1 cellular context compared by ENCODE assay signal in the genomic region with DNA sequence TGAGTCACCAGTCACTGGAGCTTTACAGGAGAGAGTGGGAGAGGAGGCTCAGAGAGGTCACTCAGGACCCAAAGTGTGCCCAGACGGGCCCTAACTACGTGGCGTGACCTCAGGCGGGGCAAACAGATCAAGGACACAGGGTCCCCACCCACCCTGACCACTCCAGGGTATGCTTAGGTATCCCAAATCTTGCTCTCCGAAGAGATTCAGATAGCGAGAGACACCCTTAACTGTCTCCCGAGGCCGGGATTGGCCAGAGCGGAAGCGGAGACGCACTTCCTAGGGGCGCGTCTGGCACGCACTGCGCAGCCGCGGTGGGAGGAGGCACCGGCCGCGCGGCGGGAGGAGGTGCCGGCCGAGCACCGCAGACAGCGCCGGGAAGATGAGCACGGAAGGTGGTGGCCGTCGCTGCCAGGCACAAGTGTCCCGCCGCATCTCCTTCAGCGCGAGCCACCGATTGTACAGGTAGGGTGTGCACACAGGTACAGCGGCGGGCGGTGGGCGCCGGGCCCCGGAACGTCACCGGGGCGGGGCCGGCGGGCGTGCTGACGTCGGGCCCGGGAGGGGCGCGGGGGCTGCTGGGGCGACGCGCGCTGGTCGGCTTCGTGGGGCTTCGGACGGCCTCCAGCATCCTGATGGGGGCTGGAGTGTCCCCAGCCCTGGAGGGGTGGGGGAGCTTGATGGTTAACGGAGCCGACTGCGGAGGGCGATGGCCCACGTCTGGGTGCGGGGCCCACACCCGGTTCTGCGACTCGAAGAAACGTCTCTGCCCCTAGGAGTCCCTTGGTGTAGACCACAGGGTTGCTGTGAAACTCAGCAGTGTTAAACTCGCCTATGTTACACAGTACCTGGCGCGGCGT.
TF ChIP-seq lines count a peak whose summit lies in the region.

A gene (plus strand): TSS at position 367 of the 860 bp plus-strand sequence. CDS start 16 bp downstream, at position 383.

TF ChIP-seq in K562, 482 proteins besides CTCF, POLR2A, EP300 and RAD21 (continued from another document and continues in another):
- TF ChIP-seq, protein P1, sequence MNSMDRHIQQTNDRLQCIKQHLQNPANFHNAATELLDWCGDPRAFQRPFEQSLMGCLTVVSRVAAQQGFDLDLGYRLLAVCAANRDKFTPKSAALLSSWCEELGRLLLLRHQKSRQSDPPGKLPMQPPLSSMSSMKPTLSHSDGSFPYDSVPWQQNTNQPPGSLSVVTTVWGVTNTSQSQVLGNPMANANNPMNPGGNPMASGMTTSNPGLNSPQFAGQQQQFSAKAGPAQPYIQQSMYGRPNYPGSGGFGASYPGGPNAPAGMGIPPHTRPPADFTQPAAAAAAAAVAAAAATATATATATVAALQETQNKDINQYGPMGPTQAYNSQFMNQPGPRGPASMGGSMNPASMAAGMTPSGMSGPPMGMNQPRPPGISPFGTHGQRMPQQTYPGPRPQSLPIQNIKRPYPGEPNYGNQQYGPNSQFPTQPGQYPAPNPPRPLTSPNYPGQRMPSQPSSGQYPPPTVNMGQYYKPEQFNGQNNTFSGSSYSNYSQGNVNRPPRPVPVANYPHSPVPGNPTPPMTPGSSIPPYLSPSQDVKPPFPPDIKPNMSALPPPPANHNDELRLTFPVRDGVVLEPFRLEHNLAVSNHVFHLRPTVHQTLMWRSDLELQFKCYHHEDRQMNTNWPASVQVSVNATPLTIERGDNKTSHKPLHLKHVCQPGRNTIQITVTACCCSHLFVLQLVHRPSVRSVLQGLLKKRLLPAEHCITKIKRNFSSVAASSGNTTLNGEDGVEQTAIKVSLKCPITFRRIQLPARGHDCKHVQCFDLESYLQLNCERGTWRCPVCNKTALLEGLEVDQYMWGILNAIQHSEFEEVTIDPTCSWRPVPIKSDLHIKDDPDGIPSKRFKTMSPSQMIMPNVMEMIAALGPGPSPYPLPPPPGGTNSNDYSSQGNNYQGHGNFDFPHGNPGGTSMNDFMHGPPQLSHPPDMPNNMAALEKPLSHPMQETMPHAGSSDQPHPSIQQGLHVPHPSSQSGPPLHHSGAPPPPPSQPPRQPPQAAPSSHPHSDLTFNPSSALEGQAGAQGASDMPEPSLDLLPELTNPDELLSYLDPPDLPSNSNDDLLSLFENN (IDR thresholded peaks at IDR 0.05; ENCODE audit: low read depth in 2 of 2, low read length in 2 of 2): 0 out of 4 replicates have a peak, but pooled peaks of 1 of the 2 experiments have one; percentile 21
- TF ChIP-seq EZH2 (IDR thresholded peaks at IDR 0.05; ENCODE audit: borderline replicate concordance, low read depth, low read length) (no peak), RHOXF2B (CRISPR knock-in tag; conservative IDR thresholded peaks at IDR 0.05) (no peak), TEAD4 (IDR thresholded peaks at IDR 0.05; ENCODE audit: low read length) (no peak), TEAD4 (CRISPR knock-in tag; IDR thresholded peaks at IDR 0.05; ENCODE audit: borderline replicate concordance) (no peak), MED1 (CRISPR knock-in tag; IDR thresholded peaks at IDR 0.05; ENCODE audit: borderline replicate concordance) (no peak), HDAC8 (tag; IDR thresholded peaks at IDR 0.05) (no peak), MYBL2 (IDR thresholded peaks at IDR 0.05; ENCODE audit: low read depth) (no peak), MYBL2 (CRISPR knock-in tag; IDR thresholded peaks at IDR 0.05; ENCODE audit: borderline replicate concordance) (no peak), EGR1 (conservative IDR thresholded peaks at IDR 0.05) (peak; percentile 4; the same call in 1 of the 2 replicates), BACH1 (tag; IDR thresholded peaks at IDR 0.05) (no peak), ATF7 (IDR thresholded peaks at IDR 0.05) (peak; percentile 88), HDAC2 (IDR thresholded peaks at IDR 0.05) (peak; percentile 41), RBBP5 (IDR thresholded peaks at IDR 0.05; ENCODE audit: borderline replicate concordance, insufficient read depth, low read length, poor library complexity, severe bottlenecking) (peak; percentile 94), ZNF644 (tag; IDR thresholded peaks at IDR 0.05; ENCODE audit: low read depth) (no peak), ETV5 (CRISPR knock-in tag; IDR thresholded peaks at IDR 0.05; ENCODE audit: low read depth) (no peak), L3MBTL2 (IDR thresholded peaks at IDR 0.05) (peak; percentile 77), ESRRA (IDR thresholded peaks at IDR 0.05; ENCODE audit: borderline replicate concordance, low read depth) (peak; percentile 28), ZNF165 (CRISPR knock-in tag; IDR thresholded peaks at IDR 0.05; ENCODE audit: borderline replicate concordance) (peak; percentile 67), POLR2B (IDR thresholded peaks at IDR 0.05; ENCODE audit: low read depth, partially characterized antibody) (peak; percentile 91), MEF2D (tag; conservative IDR thresholded peaks at IDR 0.05; ENCODE audit: low read depth) (no peak), ZC3H11A (IDR thresholded peaks at IDR 0.05; ENCODE audit: low read depth, low read length) (no peak), MEF2A (IDR thresholded peaks at IDR 0.05; ENCODE audit: control insufficient read depth, low read depth, low read length) (no peak), MEIS2 (IDR thresholded peaks at IDR 0.05; ENCODE audit: partially characterized antibody) (peak; percentile 64), OTX1 (CRISPR knock-in tag; IDR thresholded peaks at IDR 0.05) (no peak), GABPB1 (CRISPR knock-in tag; IDR thresholded peaks at IDR 0.05) (peak; percentile 57; the same call in 1 of the 2 replicates), SIN3B (IDR thresholded peaks at IDR 0.05; ENCODE audit: low read depth) (peak; percentile 72; the same call in 1 of the 2 replicates), RBFOX2 (IDR thresholded peaks at IDR 0.05; ENCODE audit: low read depth, low read length) (peak; percentile 91), TBL1XR1 (IDR thresholded peaks at IDR 0.05; ENCODE audit: low read length in 2 of 2) (0 out of 4 replicates have a peak, but pooled peaks of 1 of the 2 experiments have one; percentile 8), BCL6 (CRISPR knock-in tag; IDR thresholded peaks at IDR 0.05) (no peak), THRAP3 (IDR thresholded peaks at IDR 0.05; ENCODE audit: borderline replicate concordance) (no peak), DIDO1 (tag; IDR thresholded peaks at IDR 0.05; ENCODE audit: low read depth) (no peak), ZBTB7A (IDR thresholded peaks at IDR 0.05; ENCODE audit: borderline replicate concordance, control insufficient read depth, low read depth, low read length) (peak; percentile 83; the same call in 1 of the 2 replicates), DMBX1 (CRISPR knock-in tag; IDR thresholded peaks at IDR 0.05; ENCODE audit: borderline replicate concordance) (0 out of 2 replicates have a peak, but pooled peaks have one; percentile 29), YBX1 (IDR thresholded peaks at IDR 0.05) (no peak), FOXA1 (IDR thresholded peaks at IDR 0.05; ENCODE audit: borderline replicate concordance) (no peak), EWSR1 (IDR thresholded peaks at IDR 0.05; ENCODE audit: borderline replicate concordance, low read depth, partially characterized antibody) (no peak), ZNF696 (CRISPR knock-in tag; conservative IDR thresholded peaks at IDR 0.05) (no peak)
- TF ChIP-seq, protein P2, sequence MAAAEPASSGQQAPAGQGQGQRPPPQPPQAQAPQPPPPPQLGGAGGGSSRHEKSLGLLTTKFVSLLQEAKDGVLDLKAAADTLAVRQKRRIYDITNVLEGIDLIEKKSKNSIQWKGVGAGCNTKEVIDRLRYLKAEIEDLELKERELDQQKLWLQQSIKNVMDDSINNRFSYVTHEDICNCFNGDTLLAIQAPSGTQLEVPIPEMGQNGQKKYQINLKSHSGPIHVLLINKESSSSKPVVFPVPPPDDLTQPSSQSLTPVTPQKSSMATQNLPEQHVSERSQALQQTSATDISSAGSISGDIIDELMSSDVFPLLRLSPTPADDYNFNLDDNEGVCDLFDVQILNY (CRISPR knock-in tag; IDR thresholded peaks at IDR 0.05): no peak
- TF ChIP-seq, protein P3, sequence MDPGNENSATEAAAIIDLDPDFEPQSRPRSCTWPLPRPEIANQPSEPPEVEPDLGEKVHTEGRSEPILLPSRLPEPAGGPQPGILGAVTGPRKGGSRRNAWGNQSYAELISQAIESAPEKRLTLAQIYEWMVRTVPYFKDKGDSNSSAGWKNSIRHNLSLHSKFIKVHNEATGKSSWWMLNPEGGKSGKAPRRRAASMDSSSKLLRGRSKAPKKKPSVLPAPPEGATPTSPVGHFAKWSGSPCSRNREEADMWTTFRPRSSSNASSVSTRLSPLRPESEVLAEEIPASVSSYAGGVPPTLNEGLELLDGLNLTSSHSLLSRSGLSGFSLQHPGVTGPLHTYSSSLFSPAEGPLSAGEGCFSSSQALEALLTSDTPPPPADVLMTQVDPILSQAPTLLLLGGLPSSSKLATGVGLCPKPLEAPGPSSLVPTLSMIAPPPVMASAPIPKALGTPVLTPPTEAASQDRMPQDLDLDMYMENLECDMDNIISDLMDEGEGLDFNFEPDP (CRISPR knock-in tag; IDR thresholded peaks at IDR 0.05): 0 out of 2 replicates have a peak, but pooled peaks have one; percentile 31
- TF ChIP-seq, protein P4, sequence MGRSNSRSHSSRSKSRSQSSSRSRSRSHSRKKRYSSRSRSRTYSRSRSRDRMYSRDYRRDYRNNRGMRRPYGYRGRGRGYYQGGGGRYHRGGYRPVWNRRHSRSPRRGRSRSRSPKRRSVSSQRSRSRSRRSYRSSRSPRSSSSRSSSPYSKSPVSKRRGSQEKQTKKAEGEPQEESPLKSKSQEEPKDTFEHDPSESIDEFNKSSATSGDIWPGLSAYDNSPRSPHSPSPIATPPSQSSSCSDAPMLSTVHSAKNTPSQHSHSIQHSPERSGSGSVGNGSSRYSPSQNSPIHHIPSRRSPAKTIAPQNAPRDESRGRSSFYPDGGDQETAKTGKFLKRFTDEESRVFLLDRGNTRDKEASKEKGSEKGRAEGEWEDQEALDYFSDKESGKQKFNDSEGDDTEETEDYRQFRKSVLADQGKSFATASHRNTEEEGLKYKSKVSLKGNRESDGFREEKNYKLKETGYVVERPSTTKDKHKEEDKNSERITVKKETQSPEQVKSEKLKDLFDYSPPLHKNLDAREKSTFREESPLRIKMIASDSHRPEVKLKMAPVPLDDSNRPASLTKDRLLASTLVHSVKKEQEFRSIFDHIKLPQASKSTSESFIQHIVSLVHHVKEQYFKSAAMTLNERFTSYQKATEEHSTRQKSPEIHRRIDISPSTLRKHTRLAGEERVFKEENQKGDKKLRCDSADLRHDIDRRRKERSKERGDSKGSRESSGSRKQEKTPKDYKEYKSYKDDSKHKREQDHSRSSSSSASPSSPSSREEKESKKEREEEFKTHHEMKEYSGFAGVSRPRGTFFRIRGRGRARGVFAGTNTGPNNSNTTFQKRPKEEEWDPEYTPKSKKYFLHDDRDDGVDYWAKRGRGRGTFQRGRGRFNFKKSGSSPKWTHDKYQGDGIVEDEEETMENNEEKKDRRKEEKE (IDR thresholded peaks at IDR 0.05; ENCODE audit: borderline replicate concordance in 1 of 2, control insufficient read depth in 1 of 2, low read depth in 2 of 2, low read length in 1 of 2): no peak
- TF ChIP-seq, protein P5, sequence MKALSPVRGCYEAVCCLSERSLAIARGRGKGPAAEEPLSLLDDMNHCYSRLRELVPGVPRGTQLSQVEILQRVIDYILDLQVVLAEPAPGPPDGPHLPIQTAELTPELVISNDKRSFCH (CRISPR knock-in tag; IDR thresholded peaks at IDR 0.05): no peak
- TF ChIP-seq, protein P5 (tag; IDR thresholded peaks at IDR 0.05): 0 out of 2 replicates have a peak, but pooled peaks have one; percentile 44
- TF ChIP-seq, protein P6, sequence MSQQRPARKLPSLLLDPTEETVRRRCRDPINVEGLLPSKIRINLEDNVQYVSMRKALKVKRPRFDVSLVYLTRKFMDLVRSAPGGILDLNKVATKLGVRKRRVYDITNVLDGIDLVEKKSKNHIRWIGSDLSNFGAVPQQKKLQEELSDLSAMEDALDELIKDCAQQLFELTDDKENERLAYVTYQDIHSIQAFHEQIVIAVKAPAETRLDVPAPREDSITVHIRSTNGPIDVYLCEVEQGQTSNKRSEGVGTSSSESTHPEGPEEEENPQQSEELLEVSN (IDR thresholded peaks at IDR 0.05; ENCODE audit: borderline replicate concordance in 1 of 2, extremely low read depth in 1 of 2, insufficient read depth in 1 of 2, insufficient read length in 1 of 2, low read depth in 1 of 2, low read length in 1 of 2, poor library complexity in 1 of 2, severe bottlenecking in 1 of 2): peak; percentile 62 to 67
- TF ChIP-seq, protein P7, sequence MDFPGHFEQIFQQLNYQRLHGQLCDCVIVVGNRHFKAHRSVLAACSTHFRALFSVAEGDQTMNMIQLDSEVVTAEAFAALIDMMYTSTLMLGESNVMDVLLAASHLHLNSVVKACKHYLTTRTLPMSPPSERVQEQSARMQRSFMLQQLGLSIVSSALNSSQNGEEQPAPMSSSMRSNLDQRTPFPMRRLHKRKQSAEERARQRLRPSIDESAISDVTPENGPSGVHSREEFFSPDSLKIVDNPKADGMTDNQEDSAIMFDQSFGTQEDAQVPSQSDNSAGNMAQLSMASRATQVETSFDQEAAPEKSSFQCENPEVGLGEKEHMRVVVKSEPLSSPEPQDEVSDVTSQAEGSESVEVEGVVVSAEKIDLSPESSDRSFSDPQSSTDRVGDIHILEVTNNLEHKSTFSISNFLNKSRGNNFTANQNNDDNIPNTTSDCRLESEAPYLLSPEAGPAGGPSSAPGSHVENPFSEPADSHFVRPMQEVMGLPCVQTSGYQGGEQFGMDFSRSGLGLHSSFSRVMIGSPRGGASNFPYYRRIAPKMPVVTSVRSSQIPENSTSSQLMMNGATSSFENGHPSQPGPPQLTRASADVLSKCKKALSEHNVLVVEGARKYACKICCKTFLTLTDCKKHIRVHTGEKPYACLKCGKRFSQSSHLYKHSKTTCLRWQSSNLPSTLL (IDR thresholded peaks at IDR 0.05): no peak
- TF ChIP-seq, protein P8, sequence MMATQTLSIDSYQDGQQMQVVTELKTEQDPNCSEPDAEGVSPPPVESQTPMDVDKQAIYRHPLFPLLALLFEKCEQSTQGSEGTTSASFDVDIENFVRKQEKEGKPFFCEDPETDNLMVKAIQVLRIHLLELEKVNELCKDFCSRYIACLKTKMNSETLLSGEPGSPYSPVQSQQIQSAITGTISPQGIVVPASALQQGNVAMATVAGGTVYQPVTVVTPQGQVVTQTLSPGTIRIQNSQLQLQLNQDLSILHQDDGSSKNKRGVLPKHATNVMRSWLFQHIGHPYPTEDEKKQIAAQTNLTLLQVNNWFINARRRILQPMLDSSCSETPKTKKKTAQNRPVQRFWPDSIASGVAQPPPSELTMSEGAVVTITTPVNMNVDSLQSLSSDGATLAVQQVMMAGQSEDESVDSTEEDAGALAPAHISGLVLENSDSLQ (IDR thresholded peaks at IDR 0.05): no peak
- TF ChIP-seq, protein P9, sequence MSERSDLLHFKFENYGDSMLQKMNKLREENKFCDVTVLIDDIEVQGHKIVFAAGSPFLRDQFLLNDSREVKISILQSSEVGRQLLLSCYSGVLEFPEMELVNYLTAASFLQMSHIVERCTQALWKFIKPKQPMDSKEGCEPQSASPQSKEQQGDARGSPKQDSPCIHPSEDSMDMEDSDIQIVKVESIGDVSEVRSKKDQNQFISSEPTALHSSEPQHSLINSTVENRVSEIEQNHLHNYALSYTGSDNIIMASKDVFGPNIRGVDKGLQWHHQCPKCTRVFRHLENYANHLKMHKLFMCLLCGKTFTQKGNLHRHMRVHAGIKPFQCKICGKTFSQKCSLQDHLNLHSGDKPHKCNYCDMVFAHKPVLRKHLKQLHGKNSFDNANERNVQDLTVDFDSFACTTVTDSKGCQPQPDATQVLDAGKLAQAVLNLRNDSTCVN (CRISPR knock-in tag; IDR thresholded peaks at IDR 0.05): 0 out of 2 replicates have a peak, but pooled peaks have one; percentile 29
